8 cellular contexts compared by ENCODE assay signal in the genomic region with DNA sequence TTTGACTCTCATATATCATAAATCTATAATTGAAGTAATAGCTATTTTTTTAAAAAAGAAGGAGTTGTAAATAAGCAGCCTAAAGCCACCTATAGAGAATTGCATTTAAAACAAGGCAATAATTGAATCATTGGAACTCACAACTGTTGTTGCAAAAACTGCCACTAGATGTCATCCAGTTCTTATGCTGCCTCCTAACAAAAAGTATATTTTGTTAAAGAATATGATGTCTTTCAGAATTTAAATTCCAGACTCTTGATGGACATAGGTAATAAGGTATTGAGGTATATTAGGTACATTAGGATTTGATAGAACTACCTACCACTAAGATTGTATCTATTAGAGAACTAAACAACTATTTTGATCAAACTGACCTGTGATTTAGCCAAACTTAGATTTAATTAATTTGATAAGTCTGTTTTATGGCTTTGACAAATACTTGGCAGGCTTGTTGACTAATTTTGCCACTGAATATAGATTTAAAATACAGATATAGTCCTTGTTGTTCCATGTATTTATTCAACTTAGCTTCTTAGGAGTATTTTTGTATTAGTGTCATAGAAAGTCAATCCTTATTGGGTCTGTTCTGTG.
A peak's percentile ranks its signal among the peaks of the same experiment; 100 is the strongest.
DNase-seq lines count a peak whose midpoint lies in the region; ATAC-seq and TF ChIP-seq lines count a peak whose summit lies in the region.

No MANE protein-coding gene starts in this region.

- no peaks in the 10 kb centered on the region for H3K9me2 ChIP-seq in Karpas-422 (replicated peaks; ENCODE audit: insufficient read depth, low read length)

- in situ Hi-C loops in T47D (cut with HindIII; ENCODE audit: low pct_unique_long_range_greater_than_20kb, low sequenced_read_pairs): no loop called here

- H3K9ac ChIP-seq in Karpas-422 (ENCODE audit: low read length): no peak overlapping the region

- no peak overlapping the region for H2AFZ ChIP-seq in Karpas-422 (ENCODE audit: low read length)

- no peak for ATAC-seq in GM21723 (IDR thresholded peaks at IDR 0.05; ENCODE audit: unreplicated experiment)
- no peak for ATAC-seq in stimulated activated naive CD8-positive, alpha-beta T cell treated with anti-CD3 and anti-CD28 coated beads, Interleukin-15, Interleukin-2, amounts not matched to agents 100 U/mL and 50 U/mL, for 24 hours

- no peaks in the 10 kb centered on the region for H4K20me1 ChIP-seq in Karpas-422 (ENCODE audit: insufficient read depth, low read depth, low read length)

- peaks cover 19% of the 10 kb centered on the region for H3K9me3 ChIP-seq in Karpas-422 (ENCODE audit: low read length)

- H3K4me3 ChIP-seq in GM06990 (replicated peaks; ENCODE audit: low read depth, low read length) (no peak overlapping the region), Karpas-422 (ENCODE audit: low read length) (no peak overlapping the region)

- H3K27ac ChIP-seq in Karpas-422 (ENCODE audit: low read length): no peak overlapping the region

- H3K4me1 ChIP-seq in Karpas-422 (ENCODE audit: low read length): no peaks in the 10 kb centered on the region

- H3K79me2 ChIP-seq in Karpas-422 (ENCODE audit: low read length): no peaks in the 10 kb centered on the region

- TF ChIP-seq CTCF in GM06990 (IDR thresholded peaks at IDR 0.05; ENCODE audit: insufficient read depth, low read length, poor library complexity, severe bottlenecking): peak; percentile 59

- H3K36me3 ChIP-seq in GM06990 (ENCODE audit: control insufficient read depth, insufficient read depth, low read length) (no peaks in the 10 kb centered on the region), Karpas-422 (ENCODE audit: insufficient read depth, low read length) (no peaks in the 10 kb centered on the region)

- no peak overlapping the region for H3K4me2 ChIP-seq in Karpas-422 (ENCODE audit: low read depth, low read length, poor library complexity, severe bottlenecking)

- DNase-seq in GM06990 (ENCODE audit: extremely low read depth, insufficient read length) (no peak), Karpas-422 (peak; percentile 70), T47D (ENCODE audit: low read depth in 1 of 2, low spot score in 1 of 2) (peak; percentile 5 to 65), myocyte (ENCODE audit: low read depth) (peak; percentile 2), GDM1 (lab: John Stamatoyannopoulos, UW) (no peak), activated gamma-delta T cell treated with Interleukin-2 at 50 U/mL for 16 hours (no peak)
- no peak for DNase-seq in stimulated activated naive CD8-positive, alpha-beta T cell treated with anti-CD3 and anti-CD28 coated beads, Interleukin-15, Interleukin-2, amounts not matched to agents 100 U/mL and 50 U/mL, for 24 hours

- no peaks in the 10 kb centered on the region for H3K27me3 ChIP-seq in GM06990 (replicated peaks; ENCODE audit: control insufficient read depth, insufficient read depth, low read length)
- no peaks in the 10 kb centered on the region for H3K27me3 ChIP-seq in Karpas-422 (ENCODE audit: low read length)

Comparison
In these comparisons a context has a peak if more than half of its experiments do, and no peak if none do; other contexts are left out.
1. DNase-seq: peak in Karpas-422 (single experiment), T47D (2 of 2) and myocyte (single experiment); none in GM06990 (single experiment), GDM1 (single experiment), stimulated activated naive CD8-positive, alpha-beta T cell treated with anti-CD3 and anti-CD28 coated beads, Interleukin-15, Interleukin-2, amounts not matched to agents 100 U/mL and 50 U/mL, for 24 hours (single experiment) and activated gamma-delta T cell treated with Interleukin-2 at 50 U/mL for 16 hours (single experiment).